ENCODE assay signal across 23 cellular contexts in genomic region chr2:169476459-169476858, GRCh38. TPM values are rescaled to one million over a fixed set of nuclear protein-coding genes. Genes with fewer than 3 reads are reported as not detected.
DNase-seq lines count a peak whose midpoint lies in the region; ATAC-seq and TF ChIP-seq lines count a peak whose summit lies in the region.
"Had no signal": no experiment of that assay in that cellular context is flagged by ENCODE, and none has a peak within 500 bp of the region (broad histone marks: within the 10 kb centered on the region; RNA-seq: fewer than 3 reads in every experiment).

No MANE protein-coding gene starts in this region.

- no peak overlapping the region for H4K91ac ChIP-seq in IMR-90 (ENCODE audit: insufficient read depth, low read depth, low read length)

- H2BK15ac ChIP-seq in IMR-90 (ENCODE audit: low read depth, low read length): no peak overlapping the region

- no peak overlapping the region for H2AK5ac ChIP-seq in IMR-90 (ENCODE audit: low read depth, low read length)

- dilution Hi-C loops in IMR-90 (cut with HindIII; ENCODE audit: low sequenced_read_pairs, unreplicated experiment): no loop called here

- no peak overlapping the region for H3K23ac ChIP-seq in IMR-90 (ENCODE audit: low read depth, low read length)

- no peak overlapping the region for H2BK120ac ChIP-seq in IMR-90 (ENCODE audit: low read depth, low read length)

- peaks cover 8% of the 10 kb centered on the region for H3K4me1 ChIP-seq in IMR-90 (ENCODE audit: control insufficient read depth, insufficient read depth, low read length)
- peaks cover 3% of the 10 kb centered on the region for H3K4me1 ChIP-seq in RWPE2 (ENCODE audit: insufficient read depth, poor library complexity, severe bottlenecking)
- H3K4me1 ChIP-seq in foreskin keratinocyte: no peaks in the 10 kb centered on the region

- H3K4ac ChIP-seq in IMR-90 (ENCODE audit: low read depth, low read length): no peak overlapping the region

- no peak overlapping the region for H3K4me3 ChIP-seq in IMR-90 (ENCODE audit: insufficient read depth, low read depth, low read length)
- no peak overlapping the region for H3K4me3 ChIP-seq in RWPE2 (ENCODE audit: severe bottlenecking)
- H3K4me3 ChIP-seq: thyroid gland had no signal

- TF ChIP-seq CTCF in IMR-90 (conservative IDR thresholded peaks at IDR 0.05; ENCODE audit: low read depth, low read length) (no peak), RWPE2 (IDR thresholded peaks at IDR 0.05; ENCODE audit: poor library complexity, severe bottlenecking) (no peak), foreskin keratinocyte (conservative IDR thresholded peaks at IDR 0.05) (no peak)

- no peaks in the 10 kb centered on the region for H3K36me3 ChIP-seq in IMR-90 (ENCODE audit: control insufficient read depth, insufficient read depth, low read length)
- no peaks in the 10 kb centered on the region for H3K36me3 ChIP-seq in RWPE2 (ENCODE audit: low read depth)
- H3K36me3 ChIP-seq: thyroid gland had no signal

- H3K14ac ChIP-seq in IMR-90 (replicated peaks; ENCODE audit: low read depth, low read length): no peak overlapping the region

- H4K5ac ChIP-seq in IMR-90 (ENCODE audit: low read depth, low read length): no peak overlapping the region

- DNase-seq in Daoy (ENCODE audit: low read depth) (peak; percentile 69), IMR-90 (peak; percentile 61), RWPE2 (ENCODE audit: low spot score) (no peak), foreskin keratinocyte (peak; percentile 59 to 78), islet precursor cell (no peak)
- DNase-seq in stimulated activated naive CD4-positive, alpha-beta T cell (lab: John Stamatoyannopoulos, UW): no peak
- DNase-seq: activated gamma-delta T cell treated with Interleukin-2 at 50 U/mL for 16 hours; amygdala; CD8-positive, alpha-beta memory T cell; effector memory CD8-positive, alpha-beta T cell; EL; MM.1S; naive B cell; NCI-H187; NCI-H526 treated with DMSO at 0.1 percent for 48 hours; SHP77 treated with DMSO at 0.1 percent for 48 hours; stimulated activated CD4-positive, alpha-beta T cell treated with anti-CD3 and anti-CD28 coated beads, Interleukin-1b, Interleukin-23, amount 100 ng/mL, for 48 hours; stimulated activated naive CD4-positive, alpha-beta T cell treated with Interleukin-2 at 50 U/mL for 16 hours; T-cell; thyroid gland had no signal

- no peak overlapping the region for H2BK20ac ChIP-seq in IMR-90 (ENCODE audit: low read depth, low read length)

- no peaks in the 10 kb centered on the region for H4K20me1 ChIP-seq in IMR-90 (ENCODE audit: insufficient read depth, low read length)

- H3K27ac ChIP-seq in IMR-90 (ENCODE audit: insufficient read depth, low read length): no peak overlapping the region
- H3K27ac ChIP-seq in RWPE2 (ENCODE audit: poor library complexity, severe bottlenecking): no peak overlapping the region
- H3K27ac ChIP-seq in foreskin keratinocyte: no peak overlapping the region
- H3K27ac ChIP-seq: thyroid gland, VCaP had no signal

- no peak overlapping the region for H4K8ac ChIP-seq in IMR-90 (ENCODE audit: low read depth in 2 of 2, low read length in 2 of 2)

- TF ChIP-seq RAD21 in IMR-90 (IDR thresholded peaks at IDR 0.05; ENCODE audit: low read length): no peak

- H3K18ac ChIP-seq in IMR-90 (ENCODE audit: low read depth, low read length): no peak overlapping the region

- no TSS peak for BruUV-seq in IMR-90 (replicated peaks; lab: Mats Ljungman, UMichigan)

- no peak overlapping the region for H2AK9ac ChIP-seq in IMR-90 (replicated peaks; ENCODE audit: low read depth, low read length, poor library complexity)

- no peaks in the 10 kb centered on the region for H3K27me3 ChIP-seq in IMR-90 (ENCODE audit: control insufficient read depth, insufficient read depth, low read length)
- H3K27me3 ChIP-seq in RWPE2 (ENCODE audit: insufficient read depth, poor library complexity, severe bottlenecking): no peaks in the 10 kb centered on the region
- H3K27me3 ChIP-seq in foreskin keratinocyte: no peaks in the 10 kb centered on the region
- H3K27me3 ChIP-seq: thyroid gland had no signal

- CTCF ChIA-PET in IMR-90 (lab: Yijun Ruan, JAX): interaction anchor here (0.5 kb wide), 1 partner anchor 39 kb away, joined by 3 read pairs; no protein-coding TSS in a partner anchor

- no peak for TF ChIP-seq POLR2A in IMR-90 (IDR thresholded peaks at IDR 0.05; ENCODE audit: low read depth, low read length)

- H3K9me1 ChIP-seq in IMR-90 (ENCODE audit: insufficient read depth, low read length): 0 out of 2 replicates have a peak, but pooled peaks cover 8% of the 10 kb centered on the region

- peaks cover 0 to 14% of the 10 kb centered on the region in 2 experiments; a peak in 2 of 4 replicates for H3K79me1 ChIP-seq in IMR-90 (ENCODE audit: low read depth in 1 of 2, low read length in 2 of 2)

- POLR2A ChIA-PET in IMR-90 (lab: Charles Lee; ENCODE audit: unreplicated experiment): no interaction called here

- H3K9me3 ChIP-seq in IMR-90 (ENCODE audit: control insufficient read depth, insufficient read depth, low read length) (no peaks in the 10 kb centered on the region), RWPE2 (ENCODE audit: severe bottlenecking) (no peaks in the 10 kb centered on the region)
- H3K9me3 ChIP-seq: thyroid gland had no signal

- no CpG with 5 or more reads among the region's 3 CpGs for WGBS in IMR-90 (ENCODE audit: extremely low coverage in 2 of 2, insufficient read length in 1 of 2), 2 experiments

- H3K56ac ChIP-seq in IMR-90 (ENCODE audit: extremely low read depth, insufficient read depth, low read length): no peak overlapping the region

- intact Hi-C loops in IMR-90 (cut with micrococcal nuclease): no loop called here

- no peak overlapping the region for H2AFZ ChIP-seq in IMR-90 (replicated peaks; ENCODE audit: low read length, poor library complexity)

- in situ Hi-C loops in IMR-90 (cut with MboI; ENCODE audit: low sequenced_read_pairs): no loop called here

- no peak overlapping the region for H3K4me2 ChIP-seq in IMR-90 (ENCODE audit: low read depth, low read length)

- ATAC-seq in IMR-90 (ENCODE audit: low read depth) (no peak), RWPE2 (ENCODE audit: low read depth) (peak; percentile 60), foreskin keratinocyte (peak; percentile 75), GM19455 (IDR thresholded peaks at IDR 0.05; ENCODE audit: unreplicated experiment) (no peak)
- ATAC-seq: effector memory CD8-positive, alpha-beta T cell; T-cell had no signal

- no peak overlapping the region for H3K9ac ChIP-seq in IMR-90 (ENCODE audit: low read depth, low read length)

- no peak overlapping the region for H2BK5ac ChIP-seq in IMR-90 (ENCODE audit: low read depth, low read length, poor library complexity, severe bottlenecking)

TF ChIP-seq in IMR-90, 13 proteins besides CTCF, POLR2A, EP300 and RAD21:
- TF ChIP-seq MAZ (IDR thresholded peaks at IDR 0.05; ENCODE audit: borderline replicate concordance, low read depth, low read length) (no peak), SMC3 (IDR thresholded peaks at IDR 0.05; ENCODE audit: low read depth, low read length) (no peak)

RNA-seq across cellular contexts. Expression of gene BBS5, which starts 2.8 kb away (rescaled TPM):
- 3.7 and 6.7 TPM in 2 replicates for total RNA-seq in Daoy (2014; rRNA removed; shearing (Covaris generic))
- 1.4 and 1.9 TPM in 2 replicates for total RNA-seq in IMR-90 (2012; rRNA removed)
- 4.1 and 4.4 TPM in 2 replicates for polyA plus RNA-seq in IMR-90 (2012; rRNA removed)
- polyA plus RNA-seq in IMR-90 (2012; cell fraction: cytosol; rRNA removed): 5.0 and 5.7 TPM in 2 replicates
- 11.6 and 17.6 TPM in 2 replicates for polyA plus RNA-seq in IMR-90 (2012; cell fraction: nucleus; rRNA removed; ENCODE audit: low replicate concordance)
- 4.9 and 5.6 TPM in 2 replicates for total RNA-seq in foreskin keratinocyte
- polyA plus RNA-seq in foreskin keratinocyte: 3.7 and 3.9 TPM in 2 replicates

RNA-seq across cellular contexts. Expression of gene KLHL41, which starts 33.0 kb away (rescaled TPM):
- total RNA-seq in Daoy (2014; rRNA removed; shearing (Covaris generic)): 0.15 and 0.51 TPM in 2 replicates
- total RNA-seq in IMR-90 (2012; rRNA removed) (0.18 and 0.28 TPM in 2 replicates), foreskin keratinocyte (0.17 and 0.18 TPM in 2 replicates)
- polyA plus RNA-seq in IMR-90 (2012; rRNA removed) (0.10 TPM in 2 replicates), foreskin keratinocyte (0.19 and 0.20 TPM in 2 replicates)
- 0.01 TPM in 2 replicates for polyA plus RNA-seq in IMR-90 (2012; cell fraction: cytosol; rRNA removed)
- 0.07 and 0.19 TPM in 2 replicates for polyA plus RNA-seq in IMR-90 (2012; cell fraction: nucleus; rRNA removed; ENCODE audit: low replicate concordance)
- total RNA-seq: H1 had no signal
- polyA plus RNA-seq: CD8-positive, alpha-beta memory T cell; H1 had no signal

Comparison
In these comparisons a context has a peak if more than half of its experiments do, and no peak if none do; other contexts are left out.
1. DNase-seq: peak in Daoy (single experiment), IMR-90 (single experiment) and foreskin keratinocyte (2 of 2); none in RWPE2 (single experiment), stimulated activated naive CD4-positive, alpha-beta T cell (0 of 6) and islet precursor cell (single experiment).
2. ATAC-seq: peak in RWPE2 (single experiment) and foreskin keratinocyte (single experiment); none in IMR-90 (single experiment) and GM19455 (single experiment).